ENCODE assay signal across 8 cellular contexts in genomic region chr7:23546897-23547572, GRCh38. TPM values are rescaled to one million over a fixed set of nuclear protein-coding genes. Genes with fewer than 3 reads are reported as not detected.
DNase-seq lines count a peak whose midpoint lies in the region; ATAC-seq and TF ChIP-seq lines count a peak whose summit lies in the region.

No MANE protein-coding gene starts in this region.

- no peak overlapping the region for H3K4me3 ChIP-seq in right atrium auricular region
- H3K4me3 ChIP-seq in gastrocnemius medialis, result no peak overlapping the region

- H3K9me3 ChIP-seq in right atrium auricular region (no peaks in the 10 kb centered on the region), gastrocnemius medialis (no peaks in the 10 kb centered on the region)

- TF ChIP-seq POLR2A in gastrocnemius medialis (IDR thresholded peaks at IDR 0.05), result no peak

- H3K36me3 ChIP-seq in right atrium auricular region (no peaks in the 10 kb centered on the region), gastrocnemius medialis (no peaks in the 10 kb centered on the region)

- H3K4me1 ChIP-seq in right atrium auricular region (no peaks in the 10 kb centered on the region), gastrocnemius medialis (no peaks in the 10 kb centered on the region)

- ATAC-seq in HG02798 (IDR thresholded peaks at IDR 0.05; ENCODE audit: poor library complexity, unreplicated experiment) (peak; percentile 69), gastrocnemius medialis (peak; percentile 88 to 92), GM19452 (IDR thresholded peaks at IDR 0.05; ENCODE audit: unreplicated experiment) (no peak)

- in situ Hi-C loops in gastrocnemius medialis (cut with MboI; ENCODE audit: low sequenced_read_pairs in 4 of 4), result no loop called here

- TF ChIP-seq CTCF in GM12873 (IDR thresholded peaks at IDR 0.05; ENCODE audit: insufficient read depth, low read depth, low read length, missing control alignments) (peak; percentile 87), right atrium auricular region (IDR thresholded peaks at IDR 0.05) (peak; percentile 81 to 92), gastrocnemius medialis (IDR thresholded peaks at IDR 0.05 in 4 of 5, conservative IDR thresholded peaks at IDR 0.05 in 1 of 5) (peak; percentile 74 to 93 (median 81))

- DNase-seq in NCI-H146 treated with DMSO at 0.1 percent for 48 hours (lab: John Stamatoyannopoulos, UW; ENCODE audit: unreplicated experiment) (peak; percentile 74), T-helper 1 cell (peak; percentile 47 to 85 (median 65)), amniotic epithelial cell (ENCODE audit: low read depth) (peak; percentile 90), right atrium auricular region (ENCODE audit: low spot score) (peak; percentile 85), gastrocnemius medialis (peak; percentile 23 to 65)

- H3K27ac ChIP-seq in right atrium auricular region (no peak overlapping the region), gastrocnemius medialis (no peak overlapping the region)

- intact Hi-C loops in gastrocnemius medialis (cut with DNase I; ENCODE audit: low total_unique reads), result loop anchor here (1.0 kb wide), 1 partner anchor 165 kb away; no protein-coding TSS in a partner anchor

- H3K27me3 ChIP-seq in right atrium auricular region, result no peaks in the 10 kb centered on the region
- H3K27me3 ChIP-seq in gastrocnemius medialis, result no peaks in the 10 kb centered on the region

RNA-seq across cellular contexts. Expression of gene TRA2A, which starts 15.3 kb away (rescaled TPM):
- 10 to 100 TPM; 16.0 to 26.7 TPM for total RNA-seq in right atrium auricular region
- total RNA-seq in gastrocnemius medialis, result 1 to 10 TPM; 4.8 to 6.4 (median 5.7) TPM

RNA-seq across cellular contexts. Expression of gene CCDC126, which starts 50.1 kb away (rescaled TPM):
- total RNA-seq in right atrium auricular region (10 to 100 TPM in 1 of 2 donors, 1 to 10 TPM in 1; 9.4 to 10.6 TPM), gastrocnemius medialis (10 to 100 TPM; 12.0 to 23.1 (median 20.2) TPM)
